ENCODE assay signal across 1 cellular context in the genomic region with DNA sequence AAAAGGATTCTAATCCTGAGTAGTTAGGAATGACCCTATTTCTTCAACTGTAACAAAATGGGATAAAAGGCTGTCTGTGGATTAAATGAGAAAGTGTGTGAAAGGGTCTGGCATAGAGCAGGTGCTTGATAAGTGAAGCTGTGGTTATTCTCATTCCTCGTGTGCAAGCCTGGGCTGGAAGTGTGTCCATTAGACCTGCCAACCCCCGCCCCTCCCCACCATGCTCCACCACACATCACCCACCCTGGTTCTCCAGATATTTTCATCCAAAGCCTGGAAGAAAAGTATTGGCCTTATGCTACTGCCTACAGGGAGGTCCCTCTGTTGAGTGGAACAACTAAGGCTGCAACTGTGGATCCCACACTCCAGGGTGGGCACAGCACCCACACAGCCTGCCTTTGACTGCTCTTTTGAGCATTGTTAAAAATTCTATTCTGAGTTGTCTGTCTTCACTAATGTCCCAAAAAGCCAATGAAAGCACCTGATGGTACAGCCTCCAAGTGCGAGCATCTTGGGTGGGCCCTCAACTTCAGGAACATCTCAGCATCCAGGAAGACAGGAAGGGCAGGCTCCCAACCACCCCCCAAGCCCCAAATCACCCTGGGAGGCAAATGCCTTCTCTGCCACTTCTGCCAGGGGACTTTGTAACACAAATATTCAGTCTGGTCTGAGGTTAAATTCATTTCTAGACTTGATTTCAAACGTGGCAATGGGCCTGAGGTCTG.
TF ChIP-seq lines count a peak whose summit lies in the region.

No MANE protein-coding gene starts in this region.

TF ChIP-seq in GM12878, 131 proteins besides CTCF, POLR2A, EP300 and RAD21:
- TF ChIP-seq, protein P1, sequence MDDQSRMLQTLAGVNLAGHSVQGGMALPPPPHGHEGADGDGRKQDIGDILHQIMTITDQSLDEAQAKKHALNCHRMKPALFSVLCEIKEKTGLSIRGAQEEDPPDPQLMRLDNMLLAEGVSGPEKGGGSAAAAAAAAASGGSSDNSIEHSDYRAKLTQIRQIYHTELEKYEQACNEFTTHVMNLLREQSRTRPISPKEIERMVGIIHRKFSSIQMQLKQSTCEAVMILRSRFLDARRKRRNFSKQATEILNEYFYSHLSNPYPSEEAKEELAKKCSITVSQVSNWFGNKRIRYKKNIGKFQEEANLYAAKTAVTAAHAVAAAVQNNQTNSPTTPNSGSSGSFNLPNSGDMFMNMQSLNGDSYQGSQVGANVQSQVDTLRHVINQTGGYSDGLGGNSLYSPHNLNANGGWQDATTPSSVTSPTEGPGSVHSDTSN (IDR thresholded peaks at IDR 0.05; ENCODE audit: insufficient replicate concordance, low read depth, low read length), result no peak
- TF ChIP-seq, protein P2, sequence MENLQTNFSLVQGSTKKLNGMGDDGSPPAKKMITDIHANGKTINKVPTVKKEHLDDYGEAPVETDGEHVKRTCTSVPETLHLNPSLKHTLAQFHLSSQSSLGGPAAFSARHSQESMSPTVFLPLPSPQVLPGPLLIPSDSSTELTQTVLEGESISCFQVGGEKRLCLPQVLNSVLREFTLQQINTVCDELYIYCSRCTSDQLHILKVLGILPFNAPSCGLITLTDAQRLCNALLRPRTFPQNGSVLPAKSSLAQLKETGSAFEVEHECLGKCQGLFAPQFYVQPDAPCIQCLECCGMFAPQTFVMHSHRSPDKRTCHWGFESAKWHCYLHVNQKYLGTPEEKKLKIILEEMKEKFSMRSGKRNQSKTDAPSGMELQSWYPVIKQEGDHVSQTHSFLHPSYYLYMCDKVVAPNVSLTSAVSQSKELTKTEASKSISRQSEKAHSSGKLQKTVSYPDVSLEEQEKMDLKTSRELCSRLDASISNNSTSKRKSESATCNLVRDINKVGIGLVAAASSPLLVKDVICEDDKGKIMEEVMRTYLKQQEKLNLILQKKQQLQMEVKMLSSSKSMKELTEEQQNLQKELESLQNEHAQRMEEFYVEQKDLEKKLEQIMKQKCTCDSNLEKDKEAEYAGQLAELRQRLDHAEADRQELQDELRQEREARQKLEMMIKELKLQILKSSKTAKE (IDR thresholded peaks at IDR 0.05; ENCODE audit: low read depth, poor library complexity, severe bottlenecking), result no peak
- no peak for TF ChIP-seq SIN3A (IDR thresholded peaks at IDR 0.05; ENCODE audit: low read depth, low read length)
- no peak for TF ChIP-seq SMARCA5 (IDR thresholded peaks at IDR 0.05)
- TF ChIP-seq, protein P3, sequence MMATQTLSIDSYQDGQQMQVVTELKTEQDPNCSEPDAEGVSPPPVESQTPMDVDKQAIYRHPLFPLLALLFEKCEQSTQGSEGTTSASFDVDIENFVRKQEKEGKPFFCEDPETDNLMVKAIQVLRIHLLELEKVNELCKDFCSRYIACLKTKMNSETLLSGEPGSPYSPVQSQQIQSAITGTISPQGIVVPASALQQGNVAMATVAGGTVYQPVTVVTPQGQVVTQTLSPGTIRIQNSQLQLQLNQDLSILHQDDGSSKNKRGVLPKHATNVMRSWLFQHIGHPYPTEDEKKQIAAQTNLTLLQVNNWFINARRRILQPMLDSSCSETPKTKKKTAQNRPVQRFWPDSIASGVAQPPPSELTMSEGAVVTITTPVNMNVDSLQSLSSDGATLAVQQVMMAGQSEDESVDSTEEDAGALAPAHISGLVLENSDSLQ (IDR thresholded peaks at IDR 0.05), result no peak
- TF ChIP-seq MEF2A (IDR thresholded peaks at IDR 0.05; ENCODE audit: insufficient read depth, low read depth, low read length), result no peak
- TF ChIP-seq, protein P4, sequence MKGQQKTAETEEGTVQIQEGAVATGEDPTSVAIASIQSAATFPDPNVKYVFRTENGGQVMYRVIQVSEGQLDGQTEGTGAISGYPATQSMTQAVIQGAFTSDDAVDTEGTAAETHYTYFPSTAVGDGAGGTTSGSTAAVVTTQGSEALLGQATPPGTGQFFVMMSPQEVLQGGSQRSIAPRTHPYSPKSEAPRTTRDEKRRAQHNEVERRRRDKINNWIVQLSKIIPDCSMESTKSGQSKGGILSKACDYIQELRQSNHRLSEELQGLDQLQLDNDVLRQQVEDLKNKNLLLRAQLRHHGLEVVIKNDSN (IDR thresholded peaks at IDR 0.05; ENCODE audit: borderline replicate concordance, extremely low read length, insufficient read depth, low read depth, low read length), result no peak
- no peak for TF ChIP-seq ZNF207 (IDR thresholded peaks at IDR 0.05; ENCODE audit: borderline replicate concordance)
- TF ChIP-seq HDAC6 (IDR thresholded peaks at IDR 0.05; ENCODE audit: unreplicated experiment), result no peak
- TF ChIP-seq, protein P5, sequence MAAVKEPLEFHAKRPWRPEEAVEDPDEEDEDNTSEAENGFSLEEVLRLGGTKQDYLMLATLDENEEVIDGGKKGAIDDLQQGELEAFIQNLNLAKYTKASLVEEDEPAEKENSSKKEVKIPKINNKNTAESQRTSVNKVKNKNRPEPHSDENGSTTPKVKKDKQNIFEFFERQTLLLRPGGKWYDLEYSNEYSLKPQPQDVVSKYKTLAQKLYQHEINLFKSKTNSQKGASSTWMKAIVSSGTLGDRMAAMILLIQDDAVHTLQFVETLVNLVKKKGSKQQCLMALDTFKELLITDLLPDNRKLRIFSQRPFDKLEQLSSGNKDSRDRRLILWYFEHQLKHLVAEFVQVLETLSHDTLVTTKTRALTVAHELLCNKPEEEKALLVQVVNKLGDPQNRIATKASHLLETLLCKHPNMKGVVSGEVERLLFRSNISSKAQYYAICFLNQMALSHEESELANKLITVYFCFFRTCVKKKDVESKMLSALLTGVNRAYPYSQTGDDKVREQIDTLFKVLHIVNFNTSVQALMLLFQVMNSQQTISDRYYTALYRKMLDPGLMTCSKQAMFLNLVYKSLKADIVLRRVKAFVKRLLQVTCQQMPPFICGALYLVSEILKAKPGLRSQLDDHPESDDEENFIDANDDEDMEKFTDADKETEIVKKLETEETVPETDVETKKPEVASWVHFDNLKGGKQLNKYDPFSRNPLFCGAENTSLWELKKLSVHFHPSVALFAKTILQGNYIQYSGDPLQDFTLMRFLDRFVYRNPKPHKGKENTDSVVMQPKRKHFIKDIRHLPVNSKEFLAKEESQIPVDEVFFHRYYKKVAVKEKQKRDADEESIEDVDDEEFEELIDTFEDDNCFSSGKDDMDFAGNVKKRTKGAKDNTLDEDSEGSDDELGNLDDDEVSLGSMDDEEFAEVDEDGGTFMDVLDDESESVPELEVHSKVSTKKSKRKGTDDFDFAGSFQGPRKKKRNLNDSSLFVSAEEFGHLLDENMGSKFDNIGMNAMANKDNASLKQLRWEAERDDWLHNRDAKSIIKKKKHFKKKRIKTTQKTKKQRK (IDR thresholded peaks at IDR 0.05; ENCODE audit: low read depth, low read length), result no peak
- TF ChIP-seq TBL1XR1 (IDR thresholded peaks at IDR 0.05; ENCODE audit: low read depth, low read length), result no peak
